ENCODE assay signal across 8 cellular contexts in genomic region chr1:84582802-84583587, GRCh38. TPM values are rescaled to one million over a fixed set of nuclear protein-coding genes. Genes with fewer than 3 reads are reported as not detected.
DNase-seq lines count a peak whose midpoint lies in the region; FAIRE-seq and TF ChIP-seq lines count a peak whose summit lies in the region.

No MANE protein-coding gene starts in this region.

- H3K36me3 ChIP-seq in BE2C, result no peaks in the 10 kb centered on the region
- no peaks in the 10 kb centered on the region for H3K36me3 ChIP-seq in HAP-1 (replicated peaks)

- H3K9me3 ChIP-seq in BE2C (no peaks in the 10 kb centered on the region), HAP-1 (peaks cover 3% of the 10 kb centered on the region; the same call in 1 of the 2 replicates)

- peak overlapping the region; percentile 20; the same call in 1 of the 2 replicates for H3K4me3 ChIP-seq in BE2C (ENCODE audit: low read depth, low read length)
- no peak overlapping the region for H3K4me3 ChIP-seq in HAP-1

- H3K4me1 ChIP-seq in BE2C (peaks cover 19% of the 10 kb centered on the region), HAP-1 (peaks cover 14% of the 10 kb centered on the region)

- H3K27me3 ChIP-seq in BE2C (no peaks in the 10 kb centered on the region), HAP-1 (ENCODE audit: low read depth) (no peaks in the 10 kb centered on the region)

- in situ Hi-C loops in HAP-1 (cut with MboI; ENCODE audit: low sequenced_read_pairs), result no loop called here

- no peak for TF ChIP-seq POLR2A in H54 (IDR thresholded peaks at IDR 0.05; ENCODE audit: low read depth, low read length)

- no peak for TF ChIP-seq CTCF in BE2C (IDR thresholded peaks at IDR 0.05; ENCODE audit: low read depth, low read length)

- FAIRE-seq in RCC 7860 (lab: Jason Lieb, UNC) (no peak), H54 (lab: Jason Lieb, UNC) (no peak)

- DNase-seq in BE2C, result peak; percentile 79
- DNase-seq in HAP-1 (ENCODE audit: low spot score in 2 of 2), result peak; percentile 78 to 88
- DNase-seq in NCI-H82 treated with DMSO at 0.1 percent for 48 hours (lab: John Stamatoyannopoulos, UW; ENCODE audit: unreplicated experiment), result peak; percentile 100
- DNase-seq in fibroblast of peridontal ligament (ENCODE audit: extremely low read depth), result peak; percentile 34
- DNase-seq in RCC 7860 (ENCODE audit: low spot score), result no peak
- no peak for DNase-seq in activated gamma-delta T cell treated with Interleukin-2 at 50 U/mL for 16 hours
- DNase-seq in HK-2 (ENCODE audit: unreplicated experiment), result no peak
- no peak for DNase-seq in H54 (ENCODE audit: insufficient read length, low spot score)

RNA-seq across cellular contexts. Expression of gene CTBS, which starts 8.8 kb away (rescaled TPM):
- 2.9 TPM for polyA plus RNA-seq in BE2C (2012; ENCODE audit: insufficient read depth, insufficient read length, low read depth)

Comparison
In these comparisons a context has a peak if more than half of its experiments do, and no peak if none do; other contexts are left out.
1. DNase-seq: peak in BE2C (single experiment), HAP-1 (2 of 2), NCI-H82 treated with DMSO at 0.1 percent for 48 hours (single experiment) and fibroblast of peridontal ligament (single experiment); none in RCC 7860 (single experiment), activated gamma-delta T cell treated with Interleukin-2 at 50 U/mL for 16 hours (single experiment), HK-2 (single experiment) and H54 (single experiment).